Comparison of ENCODE assay signal across 8 cellular contexts in genomic region chr3:188683032-188683491, GRCh38.
DNase-seq lines count a peak whose midpoint lies in the region; ATAC-seq, FAIRE-seq and TF ChIP-seq lines count a peak whose summit lies in the region.

No MANE protein-coding gene starts in this region.

- DNase-seq in GM12865 (ENCODE audit: low read depth) = peak; percentile 20
- peak; percentile 43 for DNase-seq in MV-4-11 (lab: John Stamatoyannopoulos, UW)
- peak; percentile 84 for DNase-seq in fibroblast of peridontal ligament (ENCODE audit: extremely low read depth)
- DNase-seq in SHP77 (lab: John Stamatoyannopoulos, UW) = no peak
- DNase-seq in GM19239 (ENCODE audit: insufficient read length, low spot score) = no peak
- no peak for DNase-seq in erythroblast (lab: John Stamatoyannopoulos, UW)

- H3K36me3 ChIP-seq in skeletal muscle tissue (ENCODE audit: control insufficient read depth in 3 of 3, insufficient read depth in 3 of 3, low read length in 3 of 3) = no peaks in the 10 kb centered on the region

- ATAC-seq in GM19035 (IDR thresholded peaks at IDR 0.05; ENCODE audit: unreplicated experiment) = no peak

- no peaks in the 10 kb centered on the region for H3K27me3 ChIP-seq in skeletal muscle tissue (ENCODE audit: control insufficient read depth in 3 of 3, insufficient read depth in 3 of 3, low read length in 3 of 3)

- no peak for FAIRE-seq in GM19239 (lab: Jason Lieb, UNC)

- TF ChIP-seq CTCF in GM12865 (IDR thresholded peaks at IDR 0.05; ENCODE audit: insufficient read depth, low read depth, low read length, missing control alignments) = no peak

- no peak for TF ChIP-seq POLR2A in erythroblast (IDR thresholded peaks at IDR 0.05; ENCODE audit: low read length)

- H3K9ac ChIP-seq in skeletal muscle tissue (ENCODE audit: low read depth in 1 of 3, low read length in 3 of 3) = peak overlapping the region in 1 of 3 donors; percentile 16

- H3K4me3 ChIP-seq in GM12865 (ENCODE audit: low read depth, low read length) (no peak overlapping the region), skeletal muscle tissue (ENCODE audit: low read length in 3 of 3) (no peak overlapping the region)

- H3K27ac ChIP-seq in skeletal muscle tissue (ENCODE audit: low read depth, low read length) = peak overlapping the region; percentile 72

- H3K9me3 ChIP-seq in skeletal muscle tissue (ENCODE audit: control insufficient read depth in 3 of 3, low read length in 3 of 3) = no peaks in the 10 kb centered on the region

- H3K4me1 ChIP-seq in skeletal muscle tissue (ENCODE audit: control insufficient read depth in 3 of 3, insufficient read depth in 3 of 3, low read length in 3 of 3) = peaks cover 13 to 35% (median 16%) of the 10 kb centered on the region in 3 donors

Comparison
In these comparisons a context has a peak if more than half of its experiments do, and no peak if none do; other contexts are left out.
1. DNase-seq: peak in GM12865 (single experiment), MV-4-11 (single experiment) and fibroblast of peridontal ligament (single experiment); none in SHP77 (0 of 2), GM19239 (single experiment) and erythroblast (0 of 2).